In the genomic region with DNA sequence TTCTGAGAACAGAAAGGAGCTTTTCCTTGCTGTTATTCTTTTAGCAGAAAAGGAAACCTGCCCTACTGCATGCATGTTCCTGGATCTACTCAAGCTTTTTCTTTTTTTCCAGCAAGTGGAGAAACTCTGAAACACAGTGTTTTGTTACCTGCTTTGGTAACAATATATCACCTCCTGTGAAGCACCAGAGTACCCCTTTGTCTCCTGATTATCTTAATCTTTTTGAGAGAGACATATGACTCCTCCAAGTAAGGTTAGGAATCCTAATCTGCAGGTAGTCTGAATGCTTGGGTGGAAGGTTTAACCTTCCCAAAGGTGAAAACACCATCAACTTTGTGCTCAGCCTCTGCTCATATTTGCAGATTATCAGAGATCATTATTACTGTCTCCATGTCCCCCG, we compare ENCODE assay signal across 2 cellular contexts.
TF ChIP-seq lines count a peak whose summit lies in the region.

No MANE protein-coding gene starts in this region.

TF ChIP-seq in IMR-90, 13 proteins besides CTCF, POLR2A, EP300 and RAD21:
- TF ChIP-seq, protein P1, sequence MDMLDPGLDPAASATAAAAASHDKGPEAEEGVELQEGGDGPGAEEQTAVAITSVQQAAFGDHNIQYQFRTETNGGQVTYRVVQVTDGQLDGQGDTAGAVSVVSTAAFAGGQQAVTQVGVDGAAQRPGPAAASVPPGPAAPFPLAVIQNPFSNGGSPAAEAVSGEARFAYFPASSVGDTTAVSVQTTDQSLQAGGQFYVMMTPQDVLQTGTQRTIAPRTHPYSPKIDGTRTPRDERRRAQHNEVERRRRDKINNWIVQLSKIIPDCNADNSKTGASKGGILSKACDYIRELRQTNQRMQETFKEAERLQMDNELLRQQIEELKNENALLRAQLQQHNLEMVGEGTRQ (IDR thresholded peaks at IDR 0.05; ENCODE audit: low read depth, low read length) = no peak
- TF ChIP-seq MXI1 (IDR thresholded peaks at IDR 0.05; ENCODE audit: borderline replicate concordance, low read depth, low read length) (no peak), CEBPB (IDR thresholded peaks at IDR 0.05; ENCODE audit: low read depth, low read length) (no peak), FOS (IDR thresholded peaks at IDR 0.05; ENCODE audit: low read depth, low read length) (no peak), BHLHE40 (IDR thresholded peaks at IDR 0.05; ENCODE audit: low read depth, low read length) (no peak), RCOR1 (IDR thresholded peaks at IDR 0.05; ENCODE audit: insufficient replicate concordance, low read length) (no peak), NFE2L2 (IDR thresholded peaks at IDR 0.05; ENCODE audit: low read depth, low read length) (no peak), ELK1 (IDR thresholded peaks at IDR 0.05; ENCODE audit: borderline replicate concordance, low read depth, low read length) (no peak), CHD1 (IDR thresholded peaks at IDR 0.05; ENCODE audit: low read depth, low read length) (no peak)
TF ChIP-seq in IMR-90: peak in this region for 0.

TF ChIP-seq in HepG2, 621 proteins besides CTCF, POLR2A, EP300 and RAD21:
- TF ChIP-seq TSC22D2 (CRISPR knock-in tag; IDR thresholded peaks at IDR 0.05; ENCODE audit: borderline replicate concordance) (no peak), XRCC5 (optimal IDR thresholded peaks at IDR 0.05; ENCODE audit: low read length) (no peak), ZNF556 (CRISPR knock-in tag; IDR thresholded peaks at IDR 0.05; ENCODE audit: borderline replicate concordance) (no peak), BRCA1 (CRISPR knock-in tag; IDR thresholded peaks at IDR 0.05) (no peak)
- TF ChIP-seq, protein P2, sequence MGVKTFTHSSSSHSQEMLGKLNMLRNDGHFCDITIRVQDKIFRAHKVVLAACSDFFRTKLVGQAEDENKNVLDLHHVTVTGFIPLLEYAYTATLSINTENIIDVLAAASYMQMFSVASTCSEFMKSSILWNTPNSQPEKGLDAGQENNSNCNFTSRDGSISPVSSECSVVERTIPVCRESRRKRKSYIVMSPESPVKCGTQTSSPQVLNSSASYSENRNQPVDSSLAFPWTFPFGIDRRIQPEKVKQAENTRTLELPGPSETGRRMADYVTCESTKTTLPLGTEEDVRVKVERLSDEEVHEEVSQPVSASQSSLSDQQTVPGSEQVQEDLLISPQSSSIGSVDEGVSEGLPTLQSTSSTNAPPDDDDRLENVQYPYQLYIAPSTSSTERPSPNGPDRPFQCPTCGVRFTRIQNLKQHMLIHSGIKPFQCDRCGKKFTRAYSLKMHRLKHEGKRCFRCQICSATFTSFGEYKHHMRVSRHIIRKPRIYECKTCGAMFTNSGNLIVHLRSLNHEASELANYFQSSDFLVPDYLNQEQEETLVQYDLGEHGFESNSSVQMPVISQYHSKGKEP (CRISPR knock-in tag; IDR thresholded peaks at IDR 0.05) = no peak
